ENCODE assay signal across 8 cellular contexts in genomic region chr6:24935753-24936152, GRCh38. TPM values are rescaled to one million over a fixed set of nuclear protein-coding genes. Genes with fewer than 3 reads are reported as not detected.
DNase-seq lines count a peak whose midpoint lies in the region; ATAC-seq, FAIRE-seq and TF ChIP-seq lines count a peak whose summit lies in the region.

RIPOR2 (minus strand) TSS chr6:24935960; CDS start chr6:24935898, 62 bp downstream.

- H3K4me1 ChIP-seq in endodermal cell (ENCODE audit: control insufficient read depth, insufficient read depth, low read length): peaks cover 18% of the 10 kb centered on the region
- no peaks in the 10 kb centered on the region for H3K4me1 ChIP-seq in small intestine (ENCODE audit: control insufficient read depth in 2 of 2, insufficient read depth in 1 of 2, low read depth in 1 of 2, low read length in 1 of 2)

- 10 to 25% methylated on average over 5 to 9 of the region's 9 CpGs for WGBS in endodermal cell (ENCODE audit: insufficient coverage in 1 of 2, insufficient read length in 1 of 2), 2 experiments
- 42 to 54% (median 43%) methylated on average over 9 of the region's 9 CpGs for WGBS in small intestine, 3 donors

- H3K9me3 ChIP-seq in endodermal cell (ENCODE audit: control insufficient read depth, low read length) (no peaks in the 10 kb centered on the region), small intestine (ENCODE audit: control insufficient read depth, low read depth) (no peaks in the 10 kb centered on the region), MG63 (no peaks in the 10 kb centered on the region)

- H3K4me3 ChIP-seq in endodermal cell (ENCODE audit: low read length) (peak within 1 kb of the TSS; percentile 71), small intestine (ENCODE audit: low read depth in 1 of 2, low read length in 2 of 2) (peak within 1 kb of the TSS in 1 of 2 donors; percentile 33), MG63 (no peak within 1 kb of the TSS)

- no peak within 1 kb of the TSS for H3K27ac ChIP-seq in endodermal cell (ENCODE audit: low read depth, low read length)
- peak within 1 kb of the TSS in 1 of 2 donors; percentile 12 for H3K27ac ChIP-seq in small intestine (ENCODE audit: low read depth in 1 of 2, low read length in 1 of 2)

- H3K36me3 ChIP-seq in endodermal cell (ENCODE audit: control insufficient read depth, insufficient read depth, low read length): no peaks in the 10 kb centered on the region
- no peaks in the 10 kb centered on the region for H3K36me3 ChIP-seq in small intestine (ENCODE audit: control insufficient read depth in 2 of 2, insufficient read depth in 2 of 2, low read length in 2 of 2)
- no peaks in the 10 kb centered on the region for H3K36me3 ChIP-seq in MG63

- POLR2A ChIA-PET in activated CD4-positive, alpha-beta T cell treated with anti-CD3 and anti-CD28 coated beads, Interleukin-2, amount 10 ng/mL, durations not matched to agents 7 days and 5 days (lab: Charles Lee): interaction anchor here (0.5 to 2.2 kb wide), 4 partner anchors 14 to 1184 kb away, joined by 3 to 10 read pairs (median 7); no protein-coding TSS in a partner anchor

- peaks cover 2% of the 10 kb centered on the region for H3K9me3 Mint-ChIP-seq in activated CD4-positive, alpha-beta T cell treated with anti-CD3 and anti-CD28 coated beads, Interleukin-2, amount 10 ng/mL, durations not matched to agents 7 days and 5 days
- no peaks in the 10 kb centered on the region for H3K9me3 Mint-ChIP-seq in endodermal cell

- CTCF ChIA-PET in activated CD4-positive, alpha-beta T cell treated with anti-CD3 and anti-CD28 coated beads, Interleukin-2, amount 10 ng/mL, durations not matched to agents 7 days and 5 days (lab: Charles Lee): interaction anchor here (1.0 to 5.5 kb wide), 12 partner anchors 10 to 92 kb away, joined by 3 to 36 read pairs (median 6); no protein-coding TSS in a partner anchor

- H3K9ac ChIP-seq in endodermal cell (ENCODE audit: extremely low read depth, low read length, poor library complexity, severe bottlenecking): no peak within 1 kb of the TSS

- TF ChIP-seq CTCF in endodermal cell (conservative IDR thresholded peaks at IDR 0.05): peak; percentile 73

- peak; percentile 25 for ATAC-seq in GM18873 (IDR thresholded peaks at IDR 0.05; ENCODE audit: low FRiP score, unreplicated experiment)
- peak; percentile 24 for ATAC-seq in HG03521 (IDR thresholded peaks at IDR 0.05; ENCODE audit: unreplicated experiment)
- no peak for ATAC-seq in HG03135 (IDR thresholded peaks at IDR 0.05; ENCODE audit: unreplicated experiment)

- peaks cover 91% of the 10 kb centered on the region for H3K36me3 Mint-ChIP-seq in activated CD4-positive, alpha-beta T cell treated with anti-CD3 and anti-CD28 coated beads, Interleukin-2, amount 10 ng/mL, durations not matched to agents 7 days and 5 days (ENCODE audit: low read depth)
- no peaks in the 10 kb centered on the region for H3K36me3 Mint-ChIP-seq in endodermal cell (ENCODE audit: low read depth)

- peak within 1 kb of the TSS; percentile 99 for H3K27ac Mint-ChIP-seq in activated CD4-positive, alpha-beta T cell treated with anti-CD3 and anti-CD28 coated beads, Interleukin-2, amount 10 ng/mL, durations not matched to agents 7 days and 5 days
- H3K27ac Mint-ChIP-seq in endodermal cell: peak within 1 kb of the TSS; percentile 83

- peaks cover 57% of the 10 kb centered on the region for H3K4me1 Mint-ChIP-seq in activated CD4-positive, alpha-beta T cell treated with anti-CD3 and anti-CD28 coated beads, Interleukin-2, amount 10 ng/mL, durations not matched to agents 7 days and 5 days
- H3K4me1 Mint-ChIP-seq in endodermal cell: peaks cover 67% of the 10 kb centered on the region

- H3K4me3 Mint-ChIP-seq in activated CD4-positive, alpha-beta T cell treated with anti-CD3 and anti-CD28 coated beads, Interleukin-2, amount 10 ng/mL, durations not matched to agents 7 days and 5 days: peak within 1 kb of the TSS; percentile 92
- H3K4me3 Mint-ChIP-seq in endodermal cell: peak within 1 kb of the TSS; percentile 41

- H3K27me3 ChIP-seq in endodermal cell (ENCODE audit: control insufficient read depth, insufficient read depth, low read length, poor library complexity, severe bottlenecking) (no peaks in the 10 kb centered on the region), small intestine (ENCODE audit: control insufficient read depth in 2 of 2, insufficient read depth in 2 of 2, low read length in 2 of 2) (no peaks in the 10 kb centered on the region), MG63 (no peaks in the 10 kb centered on the region)

- DNase-seq in activated CD4-positive, alpha-beta T cell treated with anti-CD3 and anti-CD28 coated beads, Interleukin-2, amount 10 ng/mL, durations not matched to agents 7 days and 5 days: peak; percentile 86
- DNase-seq in endodermal cell: peak; percentile 89
- peak; percentile 16 for DNase-seq in small intestine
- DNase-seq in MG63: no peak
- DNase-seq in NCI-H2171 (lab: John Stamatoyannopoulos, UW): no peak

- no peak for FAIRE-seq in small intestine (lab: Jason Lieb, UNC)

- no peaks in the 10 kb centered on the region for H3K27me3 Mint-ChIP-seq in activated CD4-positive, alpha-beta T cell treated with anti-CD3 and anti-CD28 coated beads, Interleukin-2, amount 10 ng/mL, durations not matched to agents 7 days and 5 days
- H3K27me3 Mint-ChIP-seq in endodermal cell (ENCODE audit: insufficient read depth): no peaks in the 10 kb centered on the region

RNA-seq across cellular contexts. Expression of gene RIPOR2, which starts in this region (rescaled TPM):
- 100 to 1,000 TPM; 287 to 303 TPM for total RNA-seq in activated CD4-positive, alpha-beta T cell treated with anti-CD3 and anti-CD28 coated beads, Interleukin-2, amount 10 ng/mL, durations not matched to agents 7 days and 5 days
- 10 to 100 TPM in 1 of 2 donors, 1 to 10 TPM in 1; 9.3 to 10.4 TPM for total RNA-seq in endodermal cell
- 7.0 TPM for polyA plus RNA-seq in endodermal cell (2013, experiment 1 of 2)
- 6.5 TPM for polyA plus RNA-seq in endodermal cell (2013, experiment 2 of 2)
- polyA plus RNA-seq in small intestine: 1 to 10 TPM; 1.6 to 3.1 (median 1.8) TPM
- total RNA-seq in MG63 (2014; rRNA removed; shearing (Covaris generic); ENCODE audit: low replicate concordance): 0.40 and 0.42 TPM in 2 replicates

Comparison
In these comparisons a context has a peak if more than half of its experiments do, and no peak if none do; other contexts are left out.
1. RNA of gene RIPOR2 (total RNA-seq): 287 to 303 TPM in activated CD4-positive, alpha-beta T cell treated with anti-CD3 and anti-CD28 coated beads, Interleukin-2, amount 10 ng/mL, durations not matched to agents 7 days and 5 days; 9.3 to 10.4 TPM in endodermal cell and 0.40 to 0.42 TPM in MG63; every median in the first group is over 10 times any median in the second.
2. DNase-seq: peak in activated CD4-positive, alpha-beta T cell treated with anti-CD3 and anti-CD28 coated beads, Interleukin-2, amount 10 ng/mL, durations not matched to agents 7 days and 5 days (single experiment), endodermal cell (single experiment) and small intestine (single experiment); none in MG63 (single experiment) and NCI-H2171 (single experiment).